Comparison of ENCODE assay signal across 7 cellular contexts in the genomic region with DNA sequence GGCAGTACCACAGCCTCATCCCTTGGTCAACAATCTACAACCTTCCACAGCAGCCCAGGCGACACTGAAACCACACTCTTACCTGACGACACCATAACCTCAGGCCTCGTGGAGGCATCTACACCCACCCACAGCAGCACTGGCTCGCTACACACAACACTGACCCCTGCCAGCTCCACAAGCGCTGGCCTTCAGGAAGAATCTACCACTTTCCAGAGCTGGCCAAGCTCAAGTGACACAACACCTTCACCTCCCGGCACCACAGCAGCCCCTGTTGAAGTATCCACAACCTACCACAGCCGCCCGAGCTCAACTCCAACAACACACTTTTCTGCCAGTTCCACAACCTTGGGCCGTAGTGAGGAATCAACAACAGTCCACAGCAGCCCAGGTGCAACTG. TPM values are rescaled to one million over a fixed set of nuclear protein-coding genes. Genes with fewer than 3 reads are reported as not detected.
"Had no signal": no experiment of that assay in that cellular context is flagged by ENCODE, and none has a peak within 500 bp of the region (broad histone marks: within the 10 kb centered on the region; RNA-seq: fewer than 3 reads in every experiment).

No MANE protein-coding gene starts in this region.

RNA-seq across cellular contexts. Expression of a gene that starts 25.2 kb away (rescaled TPM):
- total RNA-seq: GM23248, H4, H7, HepG2, HFFc6, HT1080 had no signal
- polyA plus RNA-seq: GM23248, HepG2, IgD-negative memory B cell had no signal

RNA-seq across cellular contexts. Expression of a gene that starts 25.3 kb away (rescaled TPM):
- total RNA-seq: HepG2, HT1080 had no signal
- polyA plus RNA-seq: HepG2, IgD-negative memory B cell had no signal

RNA-seq across cellular contexts. Expression of a gene that starts 45.3 kb away (rescaled TPM):
- total RNA-seq: GM23248, H4, HepG2, HFFc6, HT1080 had no signal
- polyA plus RNA-seq: GM23248, IgD-negative memory B cell had no signal
